In genomic region chr2:279956-280654, GRCh38 we compare ENCODE assay signal across 18 cellular contexts. TPM values are rescaled to one million over a fixed set of nuclear protein-coding genes. Genes with fewer than 3 reads are reported as not detected.
DNase-seq lines count a peak whose midpoint lies in the region; ATAC-seq and TF ChIP-seq lines count a peak whose summit lies in the region.
"Had no signal": no experiment of that assay in that cellular context is flagged by ENCODE, and none has a peak within 500 bp of the region (broad histone marks: within the 10 kb centered on the region; RNA-seq: fewer than 3 reads in every experiment).

No MANE protein-coding gene starts in this region.

- peak; percentile 41 for ATAC-seq in Right ventricle myocardium inferior
- no peak for ATAC-seq in left cardiac atrium
- no peak for ATAC-seq in HCT116
- peak in 3 of 4 donors; percentile 28 to 57 (median 48) for ATAC-seq in right lobe of liver
- ATAC-seq in HG02588 (IDR thresholded peaks at IDR 0.05; ENCODE audit: unreplicated experiment), result no peak
- ATAC-seq: A549 had no signal

- intact Hi-C loops in Right ventricle myocardium inferior (cut with DNase I), result no loop called here
- intact Hi-C loops in left cardiac atrium (cut with DNase I), result no loop called here
- intact Hi-C loops in HCT116 (cut with micrococcal nuclease), result no loop called here
- intact Hi-C loops in esophagus muscularis mucosa (cut with DNase I), result no loop called here
- intact Hi-C loops in right lobe of liver (cut with DNase I), result no loop called here

- POLR2A ChIA-PET in HCT116 (lab: Charles Lee), result no interaction called here

- no peaks in the 10 kb centered on the region for H3K9me3 ChIP-seq in HCT116 (ENCODE audit: control insufficient read depth in 1 of 2, insufficient read depth in 1 of 2, low read depth in 1 of 2, low read length in 2 of 2)
- no peaks in the 10 kb centered on the region for H3K9me3 ChIP-seq in esophagus muscularis mucosa
- H3K9me3 ChIP-seq in right lobe of liver, result no peaks in the 10 kb centered on the region
- no peaks in the 10 kb centered on the region for H3K9me3 ChIP-seq in WERI-Rb-1 (ENCODE audit: severe bottlenecking)
- H3K9me3 ChIP-seq: A549, Caco-2 had no signal

- H3K9ac ChIP-seq in HCT116 (ENCODE audit: low read length), result no peak overlapping the region

- WGBS in esophagus muscularis mucosa, result 85% methylated on average over 4 of the region's 4 CpGs
- WGBS in right lobe of liver (ENCODE audit: insufficient coverage, low coverage, low lambda C conversion rate, missing lambda C conversion rate), result 73% methylated on average over 4 of the region's 4 CpGs

- H4K20me1 ChIP-seq in HCT116 (ENCODE audit: insufficient read depth), result peaks cover 4% of the 10 kb centered on the region; the same call in 1 of the 2 replicates

- no peak overlapping the region for H3K4me2 ChIP-seq in HCT116 (ENCODE audit: low read length)
- H3K4me2 ChIP-seq: A549 had no signal

- no peaks in the 10 kb centered on the region for H3K9me2 ChIP-seq in HCT116 (ENCODE audit: insufficient read depth)

- TF ChIP-seq EP300 in esophagus muscularis mucosa (IDR thresholded peaks at IDR 0.05), result no peak

- TF ChIP-seq CTCF in HCT116 (IDR thresholded peaks at IDR 0.05 in 2 of 3, conservative IDR thresholded peaks at IDR 0.05 in 1 of 3; ENCODE audit: borderline replicate concordance in 1 of 3, insufficient read depth in 1 of 3, low read depth in 2 of 3, low read length in 2 of 3) (no peak), esophagus muscularis mucosa (IDR thresholded peaks at IDR 0.05) (no peak), right lobe of liver (IDR thresholded peaks at IDR 0.05) (no peak), WERI-Rb-1 (IDR thresholded peaks at IDR 0.05; ENCODE audit: low read depth, low read length) (no peak)

- TF ChIP-seq POLR2A in HCT116 (IDR thresholded peaks at IDR 0.05; ENCODE audit: borderline replicate concordance, extremely low read depth, insufficient read depth, insufficient read length) (no peak), esophagus muscularis mucosa (IDR thresholded peaks at IDR 0.05; ENCODE audit: low read depth) (no peak), right lobe of liver (IDR thresholded peaks at IDR 0.05) (no peak)

- RAD21 ChIA-PET in HCT116 (lab: Charles Lee; ENCODE audit: low non-redundant PET in 1 of 2, low total read pairs in 2 of 2, uncharacterized antibody in 2 of 2, unreplicated experiment in 2 of 2), result no interaction called here

- no peak overlapping the region for H3K4me3 ChIP-seq in HCT116 (replicated peaks in 1 of 2; ENCODE audit: low read depth in 1 of 2, low read length in 2 of 2)
- no peak overlapping the region for H3K4me3 ChIP-seq in esophagus muscularis mucosa
- H3K4me3 ChIP-seq in right lobe of liver, result no peak overlapping the region
- no peak overlapping the region for H3K4me3 ChIP-seq in WERI-Rb-1 (ENCODE audit: low read depth, low read length)
- H3K4me3 ChIP-seq: A549 had no signal

- H2AFZ ChIP-seq in HCT116 (ENCODE audit: low read depth, low read length, poor library complexity, severe bottlenecking), result no peak overlapping the region

- H3K79me2 ChIP-seq in HCT116 (ENCODE audit: insufficient read depth, low read length), result peaks cover 50% of the 10 kb centered on the region

- BruUV-seq in HCT116 (replicated peaks; lab: Mats Ljungman, UMichigan), result no TSS peak

- H3K36me3 ChIP-seq in HCT116 (ENCODE audit: control insufficient read depth in 1 of 2, insufficient read depth in 2 of 2, low read length in 2 of 2) (peaks cover 42 to 52% of the 10 kb centered on the region in 2 experiments), esophagus muscularis mucosa (peaks cover 18 to 77% (median 63%) of the 10 kb centered on the region in 4 donors), right lobe of liver (peaks cover 0 to 30% (median 10%) of the 10 kb centered on the region in 4 donors), WERI-Rb-1 (peaks cover 69% of the 10 kb centered on the region)

- CTCF ChIA-PET in HCT116 (lab: Charles Lee), result no interaction called here

- H3K27ac ChIP-seq in HCT116 (ENCODE audit: low read depth, low read length) (no peak overlapping the region), esophagus muscularis mucosa (replicated peaks in 1 of 4) (no peak overlapping the region), right lobe of liver (no peak overlapping the region), WERI-Rb-1 (no peak overlapping the region)
- H3K27ac ChIP-seq: 22Rv1, A549, C4-2B, HL-60 had no signal

- H3K4me1 ChIP-seq in HCT116 (ENCODE audit: control insufficient read depth in 1 of 2, insufficient read depth in 2 of 2, low read length in 2 of 2) (no peaks in the 10 kb centered on the region), esophagus muscularis mucosa (peaks cover 0 to 8% (median 0%) of the 10 kb centered on the region in 4 donors), right lobe of liver (peaks cover 0 to 7% (median 0%) of the 10 kb centered on the region in 4 donors)
- H3K4me1 ChIP-seq: Caco-2 had no signal

- H3K27me3 ChIP-seq in HCT116 (ENCODE audit: insufficient read depth, low read length) (no peaks in the 10 kb centered on the region), esophagus muscularis mucosa (no peaks in the 10 kb centered on the region), right lobe of liver (no peaks in the 10 kb centered on the region), WERI-Rb-1 (ENCODE audit: insufficient read depth, low read depth, severe bottlenecking) (no peaks in the 10 kb centered on the region)

- DNase-seq in Right ventricle myocardium inferior (ENCODE audit: missing footprints) (no peak), left cardiac atrium (no peak), HCT116 (ENCODE audit: low read depth, low spot score) (no peak), esophagus muscularis mucosa (ENCODE audit: extremely low spot score) (peak; percentile 14), right lobe of liver (no peak), WERI-Rb-1 (no peak), RKO (ENCODE audit: low spot score) (no peak)
- DNase-seq: AML-193; Caco-2; CD4-positive, alpha-beta T cell; H9 had no signal

- no peak for TF ChIP-seq RAD21 in HCT116 (IDR thresholded peaks at IDR 0.05; ENCODE audit: low read depth)

TF ChIP-seq in HCT116, 20 proteins besides CTCF, POLR2A, EP300 and RAD21:
- TF ChIP-seq SIN3A (IDR thresholded peaks at IDR 0.05; ENCODE audit: low read depth), result 0 out of 2 replicates have a peak, but pooled peaks have one; percentile 31
- no peak for TF ChIP-seq ELF1 (IDR thresholded peaks at IDR 0.05; ENCODE audit: borderline replicate concordance, low read depth)

RNA-seq across cellular contexts. Expression of gene ALKAL2, which starts 7.8 kb away (rescaled TPM):
- total RNA-seq in Right ventricle myocardium inferior (0.62 TPM), left cardiac atrium (under 1 TPM; 0.68 to 0.80 TPM), HCT116 (2021; ENCODE audit: unreplicated experiment) (not detected), esophagus muscularis mucosa (10 to 100 TPM in 1 of 4 donors, 1 to 10 TPM in 2, not detected in 1; 1.7 to 11.9 (median 2.3) TPM), right lobe of liver (1 to 10 TPM in 4 of 6 experiments, under 1 TPM in 2; 0.49 to 2.9 (median 1.0) TPM)
- polyA plus RNA-seq in HCT116 (2012), result not detected in 2 replicates
- total RNA-seq: Caco-2; CD4-positive, alpha-beta T cell; HT1080 had no signal
- polyA plus RNA-seq: A549, BJ had no signal

RNA-seq across cellular contexts. Expression of gene ACP1, which starts 15.4 kb away (rescaled TPM):
- total RNA-seq in Right ventricle myocardium inferior, result 79.2 TPM
- 10 to 100 TPM; 53.3 to 61.7 TPM for total RNA-seq in left cardiac atrium
- total RNA-seq in HCT116 (2021; ENCODE audit: unreplicated experiment), result 113 TPM
- 127 and 131 TPM in 2 replicates for polyA plus RNA-seq in HCT116 (2012)
- total RNA-seq in esophagus muscularis mucosa, result 10 to 100 TPM; 54.0 to 81.5 (median 73.8) TPM
- 10 to 100 TPM; 52.1 to 72.1 (median 60.3) TPM for total RNA-seq in right lobe of liver

RNA-seq across cellular contexts. Expression of gene SH3YL1, which starts 16.3 kb away (rescaled TPM):
- total RNA-seq in Right ventricle myocardium inferior (11.1 TPM), left cardiac atrium (10 to 100 TPM; 13.8 to 14.0 TPM), HCT116 (2021; ENCODE audit: unreplicated experiment) (32.8 TPM), esophagus muscularis mucosa (10 to 100 TPM; 15.7 to 20.3 (median 18.2) TPM), right lobe of liver (10 to 100 TPM in 2 of 6 experiments, 1 to 10 TPM in 4; 5.9 to 23.0 (median 8.7) TPM)
- polyA plus RNA-seq in HCT116 (2012), result 14.2 and 21.8 TPM in 2 replicates

Comparison
In these comparisons a context has a peak if more than half of its experiments do, and no peak if none do; other contexts are left out.
1. ATAC-seq: peak in Right ventricle myocardium inferior (single experiment) and right lobe of liver (3 of 4); none in left cardiac atrium (0 of 2), HCT116 (single experiment) and HG02588 (single experiment).